4 cellular contexts compared by ENCODE assay signal in the genomic region with DNA sequence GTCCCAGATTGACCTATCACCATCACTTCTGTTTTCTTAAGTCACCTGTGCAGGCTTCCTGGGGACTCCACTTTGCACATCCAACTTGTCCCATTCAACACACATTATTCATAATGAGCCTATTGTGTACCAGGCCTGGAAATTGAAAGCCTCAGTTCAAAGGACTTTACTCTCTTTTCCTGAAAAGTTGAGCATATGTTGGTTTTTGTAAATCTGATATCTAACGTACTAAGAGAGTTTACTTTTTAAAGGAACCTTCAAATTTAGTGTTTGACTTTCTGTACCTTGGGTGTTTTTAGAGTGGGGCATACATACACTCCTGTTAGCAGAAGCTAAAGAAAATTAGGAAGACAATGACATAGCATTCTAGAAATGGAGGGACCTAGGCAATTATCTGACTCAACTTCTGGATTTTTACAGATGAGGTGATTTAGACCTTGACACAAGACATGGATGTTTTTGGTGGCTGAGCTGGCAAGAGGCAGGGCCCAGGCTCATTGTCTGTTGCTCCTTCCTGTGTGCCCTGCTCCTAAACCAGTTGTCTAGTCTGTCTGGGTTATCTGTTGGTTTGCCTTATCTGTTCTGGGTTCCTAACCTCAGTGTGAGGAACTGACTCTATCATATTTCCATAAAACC.
"Had no signal": no experiment of that assay in that cellular context is flagged by ENCODE, and none has a peak within 500 bp of the region (broad histone marks: within the 10 kb centered on the region; RNA-seq: fewer than 3 reads in every experiment).

No MANE protein-coding gene starts in this region.

- DNase-seq: H9, HCEC 1CT had no signal

- ATAC-seq: GM23338 had no signal

- H3K9me3 Mint-ChIP-seq: GM23338, H9 had no signal

- H3K27ac Mint-ChIP-seq: GM23338, H9, IgD-negative memory B cell had no signal

- H2AFZ ChIP-seq: GM23338 had no signal

- H3K27me3 Mint-ChIP-seq: IgD-negative memory B cell had no signal

- H3K4me3 ChIP-seq: GM23338 had no signal

- H3K36me3 Mint-ChIP-seq: IgD-negative memory B cell had no signal

- H3K4me1 Mint-ChIP-seq: IgD-negative memory B cell had no signal

- H3K4me2 ChIP-seq: GM23338 had no signal

- H3K4me3 Mint-ChIP-seq: GM23338, H9, IgD-negative memory B cell had no signal
